In genomic region chr19:2305974-2306806, GRCh38 we compare ENCODE assay signal across 1 cellular context.
TF ChIP-seq lines count a peak whose summit lies in the region.

No MANE protein-coding gene starts in this region.

TF ChIP-seq in GM12878, 131 proteins besides CTCF, POLR2A, EP300 and RAD21:
- TF ChIP-seq ZBTB40 (IDR thresholded peaks at IDR 0.05; ENCODE audit: borderline replicate concordance) (no peak), SREBF1 (IDR thresholded peaks at IDR 0.05; ENCODE audit: low read length) (no peak), FOXK2 (IDR thresholded peaks at IDR 0.05) (no peak), SUZ12 (IDR thresholded peaks at IDR 0.05; ENCODE audit: unreplicated experiment) (no peak), POLR2AphosphoS2 (IDR thresholded peaks at IDR 0.05; ENCODE audit: low read depth, low read length) (no peak), NR2F1 (conservative IDR thresholded peaks at IDR 0.05) (no peak), WRNIP1 (IDR thresholded peaks at IDR 0.05; ENCODE audit: borderline replicate concordance, low read depth, low read length) (no peak), EZH2 (IDR thresholded peaks at IDR 0.05; ENCODE audit: borderline replicate concordance, control insufficient read depth, low read depth, low read length) (no peak), CHD4 (IDR thresholded peaks at IDR 0.05) (no peak), YY1 (IDR thresholded peaks at IDR 0.05; ENCODE audit: low read depth, low read length) (no peak), RELA (IDR thresholded peaks at IDR 0.05; ENCODE audit: borderline replicate concordance, partially characterized antibody) (no peak)
- TF ChIP-seq, protein P1, sequence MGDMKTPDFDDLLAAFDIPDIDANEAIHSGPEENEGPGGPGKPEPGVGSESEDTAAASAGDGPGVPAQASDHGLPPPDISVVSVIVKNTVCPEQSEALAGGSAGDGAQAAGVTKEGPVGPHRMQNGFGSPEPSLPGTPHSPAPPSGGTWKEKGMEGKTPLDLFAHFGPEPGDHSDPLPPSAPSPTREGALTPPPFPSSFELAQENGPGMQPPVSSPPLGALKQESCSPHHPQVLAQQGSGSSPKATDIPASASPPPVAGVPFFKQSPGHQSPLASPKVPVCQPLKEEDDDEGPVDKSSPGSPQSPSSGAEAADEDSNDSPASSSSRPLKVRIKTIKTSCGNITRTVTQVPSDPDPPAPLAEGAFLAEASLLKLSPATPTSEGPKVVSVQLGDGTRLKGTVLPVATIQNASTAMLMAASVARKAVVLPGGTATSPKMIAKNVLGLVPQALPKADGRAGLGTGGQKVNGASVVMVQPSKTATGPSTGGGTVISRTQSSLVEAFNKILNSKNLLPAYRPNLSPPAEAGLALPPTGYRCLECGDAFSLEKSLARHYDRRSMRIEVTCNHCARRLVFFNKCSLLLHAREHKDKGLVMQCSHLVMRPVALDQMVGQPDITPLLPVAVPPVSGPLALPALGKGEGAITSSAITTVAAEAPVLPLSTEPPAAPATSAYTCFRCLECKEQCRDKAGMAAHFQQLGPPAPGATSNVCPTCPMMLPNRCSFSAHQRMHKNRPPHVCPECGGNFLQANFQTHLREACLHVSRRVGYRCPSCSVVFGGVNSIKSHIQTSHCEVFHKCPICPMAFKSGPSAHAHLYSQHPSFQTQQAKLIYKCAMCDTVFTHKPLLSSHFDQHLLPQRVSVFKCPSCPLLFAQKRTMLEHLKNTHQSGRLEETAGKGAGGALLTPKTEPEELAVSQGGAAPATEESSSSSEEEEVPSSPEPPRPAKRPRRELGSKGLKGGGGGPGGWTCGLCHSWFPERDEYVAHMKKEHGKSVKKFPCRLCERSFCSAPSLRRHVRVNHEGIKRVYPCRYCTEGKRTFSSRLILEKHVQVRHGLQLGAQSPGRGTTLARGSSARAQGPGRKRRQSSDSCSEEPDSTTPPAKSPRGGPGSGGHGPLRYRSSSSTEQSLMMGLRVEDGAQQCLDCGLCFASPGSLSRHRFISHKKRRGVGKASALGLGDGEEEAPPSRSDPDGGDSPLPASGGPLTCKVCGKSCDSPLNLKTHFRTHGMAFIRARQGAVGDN (IDR thresholded peaks at IDR 0.05), result no peak
- TF ChIP-seq, protein P2, sequence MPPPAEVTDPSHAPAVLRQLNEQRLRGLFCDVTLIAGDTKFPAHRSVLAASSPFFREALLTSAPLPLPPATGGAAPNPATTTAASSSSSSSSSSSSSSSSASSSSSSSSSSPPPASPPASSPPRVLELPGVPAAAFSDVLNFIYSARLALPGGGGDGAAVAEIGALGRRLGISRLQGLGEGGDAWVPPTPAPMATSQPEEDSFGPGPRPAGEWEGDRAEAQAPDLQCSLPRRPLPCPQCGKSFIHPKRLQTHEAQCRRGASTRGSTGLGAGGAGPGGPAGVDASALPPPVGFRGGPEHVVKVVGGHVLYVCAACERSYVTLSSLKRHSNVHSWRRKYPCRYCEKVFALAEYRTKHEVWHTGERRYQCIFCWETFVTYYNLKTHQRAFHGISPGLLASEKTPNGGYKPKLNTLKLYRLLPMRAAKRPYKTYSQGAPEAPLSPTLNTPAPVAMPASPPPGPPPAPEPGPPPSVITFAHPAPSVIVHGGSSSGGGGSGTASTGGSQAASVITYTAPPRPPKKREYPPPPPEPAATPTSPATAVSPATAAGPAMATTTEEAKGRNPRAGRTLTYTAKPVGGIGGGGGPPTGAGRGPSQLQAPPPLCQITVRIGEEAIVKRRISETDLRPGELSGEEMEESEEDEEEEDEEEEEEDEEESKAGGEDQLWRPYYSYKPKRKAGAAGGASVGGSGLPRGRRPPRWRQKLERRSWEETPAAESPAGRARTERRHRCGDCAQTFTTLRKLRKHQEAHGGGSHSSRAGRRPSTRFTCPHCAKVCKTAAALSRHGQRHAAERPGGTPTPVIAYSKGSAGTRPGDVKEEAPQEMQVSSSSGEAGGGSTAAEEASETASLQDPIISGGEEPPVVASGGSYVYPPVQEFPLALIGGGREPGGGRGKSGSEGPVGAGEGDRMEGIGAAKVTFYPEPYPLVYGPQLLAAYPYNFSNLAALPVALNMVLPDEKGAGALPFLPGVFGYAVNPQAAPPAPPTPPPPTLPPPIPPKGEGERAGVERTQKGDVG (CRISPR knock-in tag; IDR thresholded peaks at IDR 0.05), result no peak
